ENCODE assay signal across 1 cellular context in genomic region chr9:86600291-86600690, GRCh38.
TF ChIP-seq lines count a peak whose summit lies in the region.

No MANE protein-coding gene starts in this region.

TF ChIP-seq in HEK293, 187 proteins besides CTCF, POLR2A, EP300 and RAD21 (continued from another document and continues in another):
- TF ChIP-seq WT1 (tag by site-specific recombination; IDR thresholded peaks at IDR 0.05): 0 out of 2 replicates have a peak, but pooled peaks have one; percentile 18
- no peak for TF ChIP-seq ZNF658 (tag by site-specific recombination; IDR thresholded peaks at IDR 0.05)
- TF ChIP-seq ZNF692 (tag by site-specific recombination; IDR thresholded peaks at IDR 0.05): peak; percentile 34; the same call in 1 of the 2 replicates
- no peak for TF ChIP-seq GFI1B (tag by site-specific recombination; IDR thresholded peaks at IDR 0.05)
- peak; percentile 83 for TF ChIP-seq REST (tag by site-specific recombination; IDR thresholded peaks at IDR 0.05)
- 0 out of 2 replicates have a peak, but pooled peaks have one; percentile 34 for TF ChIP-seq ZFP37 (tag by site-specific recombination; IDR thresholded peaks at IDR 0.05)
- TF ChIP-seq ZNF24 (tag by site-specific recombination; IDR thresholded peaks at IDR 0.05): peak; percentile 70; the same call in 1 of the 2 replicates
- peak; percentile 25; the same call in 1 of the 2 replicates for TF ChIP-seq IKZF3 (tag by site-specific recombination; IDR thresholded peaks at IDR 0.05)
- peak; percentile 17; the same call in 1 of the 2 replicates for TF ChIP-seq ZXDB (tag by site-specific recombination; IDR thresholded peaks at IDR 0.05)
- peak; percentile 77 for TF ChIP-seq TSHZ1 (tag by site-specific recombination; IDR thresholded peaks at IDR 0.05; ENCODE audit: borderline replicate concordance)
- peak; percentile 98 for TF ChIP-seq ZBTB48 (tag by site-specific recombination; IDR thresholded peaks at IDR 0.05)
- TF ChIP-seq ZNF639 (tag by site-specific recombination; IDR thresholded peaks at IDR 0.05): peak; percentile 55; the same call in 1 of the 2 replicates
- TF ChIP-seq SCRT2 (tag by site-specific recombination; IDR thresholded peaks at IDR 0.05): peak; percentile 98
- TF ChIP-seq ZNF366 (tag by site-specific recombination; conservative IDR thresholded peaks at IDR 0.05): peak; percentile 62; the same call in 1 of the 2 replicates
- TF ChIP-seq PRDM10 (tag by site-specific recombination; IDR thresholded peaks at IDR 0.05): peak; percentile 24; the same call in 1 of the 2 replicates
- TF ChIP-seq ZNF394 (tag by site-specific recombination; IDR thresholded peaks at IDR 0.05; ENCODE audit: borderline replicate concordance): peak; percentile 33; the same call in 1 of the 2 replicates
- peak; percentile 56; the same call in 1 of the 2 replicates for TF ChIP-seq ZNF324 (tag by site-specific recombination; IDR thresholded peaks at IDR 0.05)
- peak; percentile 55; the same call in 1 of the 2 replicates for TF ChIP-seq ZNF518A (tag by site-specific recombination; conservative IDR thresholded peaks at IDR 0.05; ENCODE audit: low read depth)
- TF ChIP-seq ZNF621 (tag by site-specific recombination; IDR thresholded peaks at IDR 0.05): no peak
- no peak for TF ChIP-seq SP3 (tag by site-specific recombination; IDR thresholded peaks at IDR 0.05)
- no peak for TF ChIP-seq ZNF37A (tag by site-specific recombination; IDR thresholded peaks at IDR 0.05)
- TF ChIP-seq PATZ1 (tag by site-specific recombination; IDR thresholded peaks at IDR 0.05): peak; percentile 65; the same call in 1 of the 2 replicates
- no peak for TF ChIP-seq HOXA7 (CRISPR knock-in tag; IDR thresholded peaks at IDR 0.05; ENCODE audit: borderline replicate concordance)
- no peak; the same call in 1 of the 2 replicates for TF ChIP-seq BCL6B (tag by site-specific recombination; IDR thresholded peaks at IDR 0.05)
- TF ChIP-seq ZNF157 (tag by site-specific recombination; IDR thresholded peaks at IDR 0.05): no peak
- no peak for TF ChIP-seq ZEB2 (tag by site-specific recombination; IDR thresholded peaks at IDR 0.05)
- no peak for TF ChIP-seq REPIN1 (tag by site-specific recombination; IDR thresholded peaks at IDR 0.05; ENCODE audit: low read depth)
- no peak for TF ChIP-seq ZNF184 (tag by site-specific recombination; IDR thresholded peaks at IDR 0.05)
- TF ChIP-seq ZBTB17 (tag by site-specific recombination; IDR thresholded peaks at IDR 0.05): peak; percentile 78
